1 cellular context compared by ENCODE assay signal in the genomic region with DNA sequence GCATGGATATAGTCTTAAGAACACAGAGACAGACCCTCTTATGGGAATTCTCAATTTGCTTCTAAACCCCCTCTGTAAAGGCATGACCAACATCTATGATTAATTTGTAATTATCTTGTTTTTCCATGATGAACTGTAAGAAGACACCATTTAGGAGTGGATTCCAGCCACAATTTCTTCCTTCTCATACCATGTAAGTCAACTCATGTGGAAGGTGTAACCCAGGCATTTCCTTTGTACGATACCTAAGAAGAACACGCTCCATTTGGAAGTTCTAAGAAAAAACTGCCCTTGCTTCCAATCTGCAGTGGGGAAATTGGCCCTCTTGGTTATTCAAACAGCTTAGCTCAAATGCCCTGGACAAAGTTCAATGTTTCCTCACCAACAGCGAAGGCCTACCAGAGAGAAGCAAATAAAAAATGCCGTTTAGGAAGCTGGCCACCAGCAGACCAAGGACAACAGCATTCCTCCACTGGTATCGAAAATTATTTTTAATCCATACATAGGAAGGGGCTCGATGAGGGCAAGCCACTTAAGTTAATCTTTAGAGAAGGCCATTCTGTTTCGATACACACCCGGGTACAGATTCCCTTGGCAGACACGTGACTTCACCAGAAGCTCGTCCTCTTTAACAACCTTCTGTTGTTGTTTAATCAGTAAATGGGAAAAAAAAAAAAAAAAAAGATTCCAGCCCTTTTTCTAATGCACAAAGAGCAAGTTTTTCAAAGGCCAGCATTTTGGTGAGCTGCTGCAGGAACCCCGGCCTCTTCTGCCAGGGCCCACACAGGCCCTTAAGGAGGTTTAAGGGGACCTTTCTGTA.
TF ChIP-seq lines count a peak whose summit lies in the region.

No MANE protein-coding gene starts in this region.

TF ChIP-seq in SK-N-SH, 30 proteins besides CTCF, POLR2A, EP300 and RAD21 (continued from another document):
- no peak for TF ChIP-seq REST (IDR thresholded peaks at IDR 0.05; ENCODE audit: low read depth, low read length)
- TF ChIP-seq RFX5 (IDR thresholded peaks at IDR 0.05; ENCODE audit: low read length), result no peak
- TF ChIP-seq, protein P1, sequence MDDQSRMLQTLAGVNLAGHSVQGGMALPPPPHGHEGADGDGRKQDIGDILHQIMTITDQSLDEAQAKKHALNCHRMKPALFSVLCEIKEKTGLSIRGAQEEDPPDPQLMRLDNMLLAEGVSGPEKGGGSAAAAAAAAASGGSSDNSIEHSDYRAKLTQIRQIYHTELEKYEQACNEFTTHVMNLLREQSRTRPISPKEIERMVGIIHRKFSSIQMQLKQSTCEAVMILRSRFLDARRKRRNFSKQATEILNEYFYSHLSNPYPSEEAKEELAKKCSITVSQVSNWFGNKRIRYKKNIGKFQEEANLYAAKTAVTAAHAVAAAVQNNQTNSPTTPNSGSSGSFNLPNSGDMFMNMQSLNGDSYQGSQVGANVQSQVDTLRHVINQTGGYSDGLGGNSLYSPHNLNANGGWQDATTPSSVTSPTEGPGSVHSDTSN (IDR thresholded peaks at IDR 0.05), result no peak
- TF ChIP-seq MXI1 (IDR thresholded peaks at IDR 0.05; ENCODE audit: low read depth, low read length), result no peak
- TF ChIP-seq GATA2 (CRISPR knock-in tag; IDR thresholded peaks at IDR 0.05), result no peak
- TF ChIP-seq JUND (IDR thresholded peaks at IDR 0.05), result no peak
TF ChIP-seq in SK-N-SH: peak in this region for 0.
